8 cellular contexts compared by ENCODE assay signal in the genomic region with DNA sequence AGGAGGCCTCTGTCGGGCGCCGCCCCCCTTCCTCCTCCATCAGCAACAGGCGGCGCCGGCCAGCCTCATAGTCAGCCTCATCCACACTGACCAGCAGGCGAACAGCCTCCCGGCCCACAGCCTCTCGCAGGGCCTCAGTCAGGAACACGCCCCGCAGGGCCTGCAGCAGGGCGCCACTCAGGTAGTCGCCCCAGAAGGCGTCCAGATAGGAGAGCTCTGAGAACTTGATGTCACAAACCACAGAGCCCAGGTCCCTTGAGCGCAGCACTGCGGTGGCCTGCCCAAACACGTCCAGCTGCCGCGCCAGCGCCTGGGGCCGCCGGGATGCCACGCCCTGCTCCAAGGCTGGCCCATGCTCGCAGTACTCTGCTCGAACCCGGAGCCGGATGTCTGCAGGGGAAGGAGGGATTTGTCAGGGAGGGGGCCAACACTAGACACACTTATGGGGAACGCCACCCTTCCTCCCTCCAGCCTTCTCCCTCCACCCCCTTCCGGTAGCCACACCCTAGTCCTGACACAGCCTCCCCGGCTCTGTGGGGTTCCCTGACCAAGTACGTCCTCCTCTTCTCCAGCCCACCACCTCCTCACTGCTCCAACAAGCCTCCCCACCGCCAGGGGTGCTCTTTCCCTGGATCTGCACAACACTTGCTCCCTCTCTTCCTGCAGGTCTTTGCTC. TPM values are rescaled to one million over a fixed set of nuclear protein-coding genes. Genes with fewer than 3 reads are reported as not detected.
DNase-seq lines count a peak whose midpoint lies in the region; ATAC-seq, FAIRE-seq and TF ChIP-seq lines count a peak whose summit lies in the region.

No MANE protein-coding gene starts in this region.

- no peak for TF ChIP-seq CTCF in D721Med (IDR thresholded peaks at IDR 0.05; ENCODE audit: insufficient read depth, missing control alignments)

- no peak overlapping the region for H2AK5ac ChIP-seq in mesenchymal stem cell (ENCODE audit: low read length, severe bottlenecking)

- no peak overlapping the region for H3K4me2 ChIP-seq in mesenchymal stem cell (ENCODE audit: low read length, poor library complexity, severe bottlenecking)

- peak overlapping the region; percentile 70 for H3K4me3 Mint-ChIP-seq in activated naive CD4-positive, alpha-beta T cell treated with anti-CD3 and anti-CD28 coated beads, Interleukin-2, amount 10 ng/mL, durations not matched to agents 7 days and 5 days

- peak overlapping the region; percentile 20 for H2BK15ac ChIP-seq in mesenchymal stem cell (ENCODE audit: low read depth, poor library complexity, severe bottlenecking)

- no peak overlapping the region for H2BK12ac ChIP-seq in mesenchymal stem cell (ENCODE audit: low read length in 2 of 2)

- H3K27ac Mint-ChIP-seq in activated naive CD4-positive, alpha-beta T cell treated with anti-CD3 and anti-CD28 coated beads, Interleukin-2, amount 10 ng/mL, durations not matched to agents 7 days and 5 days, result peak overlapping the region; percentile 95

- H2AFZ ChIP-seq in mesenchymal stem cell (ENCODE audit: low read depth, low read length), result no peak overlapping the region

- no peak overlapping the region for H3K23ac ChIP-seq in mesenchymal stem cell (ENCODE audit: low read length in 2 of 2)

- no peak for FAIRE-seq in D721Med (lab: Jason Lieb, UNC)

- no peak overlapping the region for H3K14ac ChIP-seq in mesenchymal stem cell (ENCODE audit: low read length in 2 of 2)

- H3K27ac ChIP-seq in mesenchymal stem cell (ENCODE audit: low read length, poor library complexity, severe bottlenecking) (no peak overlapping the region), SJCRH30 (no peak overlapping the region)

- ATAC-seq in GM21737 (IDR thresholded peaks at IDR 0.05; ENCODE audit: unreplicated experiment), result peak; percentile 32

- peaks cover 17% of the 10 kb centered on the region for H3K4me1 ChIP-seq in mesenchymal stem cell (ENCODE audit: control insufficient read depth, insufficient read depth, low read depth, low read length)
- no peaks in the 10 kb centered on the region for H3K4me1 ChIP-seq in SJCRH30

- H3K4me1 Mint-ChIP-seq in activated naive CD4-positive, alpha-beta T cell treated with anti-CD3 and anti-CD28 coated beads, Interleukin-2, amount 10 ng/mL, durations not matched to agents 7 days and 5 days, result peaks cover 85% of the 10 kb centered on the region

- H3K9ac ChIP-seq in mesenchymal stem cell (ENCODE audit: low read length), result no peak overlapping the region

- H3K9me3 ChIP-seq in mesenchymal stem cell (ENCODE audit: control insufficient read depth, low read length), result no peaks in the 10 kb centered on the region
- no peaks in the 10 kb centered on the region for H3K9me3 ChIP-seq in SJCRH30 (replicated peaks)

- no peaks in the 10 kb centered on the region for H3K9me3 Mint-ChIP-seq in activated naive CD4-positive, alpha-beta T cell treated with anti-CD3 and anti-CD28 coated beads, Interleukin-2, amount 10 ng/mL, durations not matched to agents 7 days and 5 days

- WGBS in mesenchymal stem cell, result 93% methylated on average over 32 of the region's 32 CpGs

- peaks cover 67% of the 10 kb centered on the region for H3K36me3 Mint-ChIP-seq in activated naive CD4-positive, alpha-beta T cell treated with anti-CD3 and anti-CD28 coated beads, Interleukin-2, amount 10 ng/mL, durations not matched to agents 7 days and 5 days

- no peak overlapping the region for H3K4ac ChIP-seq in mesenchymal stem cell (ENCODE audit: low read depth in 1 of 2, low read length in 2 of 2)

- no peak overlapping the region for H2BK120ac ChIP-seq in mesenchymal stem cell (ENCODE audit: low read depth, low read length)

- H3K18ac ChIP-seq in mesenchymal stem cell (ENCODE audit: low read depth in 1 of 2, low read length in 2 of 2), result no peak overlapping the region

- H3K4me3 ChIP-seq in mesenchymal stem cell (ENCODE audit: insufficient read depth in 1 of 2, low read depth in 1 of 2, low read length in 2 of 2), result no peak overlapping the region
- no peak overlapping the region for H3K4me3 ChIP-seq in SJCRH30

- H3K36me3 ChIP-seq in mesenchymal stem cell (ENCODE audit: control insufficient read depth in 1 of 2, insufficient read depth in 2 of 2, low read depth in 1 of 2, low read length in 2 of 2) (peaks cover 77 to 79% of the 10 kb centered on the region in 2 experiments), SJCRH30 (peaks cover 6% of the 10 kb centered on the region; the same call in 1 of the 2 replicates)

- no peaks in the 10 kb centered on the region for H3K27me3 Mint-ChIP-seq in activated naive CD4-positive, alpha-beta T cell treated with anti-CD3 and anti-CD28 coated beads, Interleukin-2, amount 10 ng/mL, durations not matched to agents 7 days and 5 days

- H4K8ac ChIP-seq in mesenchymal stem cell (ENCODE audit: low read length), result no peak overlapping the region

- CTCF ChIA-PET in activated naive CD4-positive, alpha-beta T cell treated with anti-CD3 and anti-CD28 coated beads, Interleukin-2, amount 10 ng/mL, durations not matched to agents 7 days and 5 days (lab: Charles Lee), result interaction anchor here (1.1 to 3.7 kb wide), 9 partner anchors 14 to 201 kb away, joined by 3 to 34 read pairs (median 4); no protein-coding TSS in a partner anchor

- H3K79me1 ChIP-seq in mesenchymal stem cell (replicated peaks; ENCODE audit: low read length, poor library complexity, severe bottlenecking), result peaks cover 50% of the 10 kb centered on the region

- no peak overlapping the region for H2BK5ac ChIP-seq in mesenchymal stem cell (ENCODE audit: low read depth, low read length, poor library complexity, severe bottlenecking)

- peak; percentile 18 for TF ChIP-seq POLR2A in GM10847 (IDR thresholded peaks at IDR 0.05; ENCODE audit: extremely low read depth, insufficient read length)

- DNase-seq in NOMO-1 treated with dmso at 0.1 percent for 144 hours (lab: John Stamatoyannopoulos, UW; ENCODE audit: unreplicated experiment) (peak; percentile 98), mesenchymal stem cell (no peak), D721Med (ENCODE audit: insufficient read length, low spot score) (no peak), SJCRH30 (no peak), kidney glomerular epithelial cell (lab: John Stamatoyannopoulos, UW) (no peak)
- peak; percentile 91 for DNase-seq in activated naive CD4-positive, alpha-beta T cell treated with anti-CD3 and anti-CD28 coated beads, Interleukin-2, amount 10 ng/mL, durations not matched to agents 7 days and 5 days

- H4K91ac ChIP-seq in mesenchymal stem cell (ENCODE audit: low read length), result no peak overlapping the region

- H3K27me3 ChIP-seq in mesenchymal stem cell (ENCODE audit: control insufficient read depth in 1 of 2, insufficient read depth in 1 of 2, low read length in 2 of 2), result no peaks in the 10 kb centered on the region
- H3K27me3 ChIP-seq in SJCRH30, result no peaks in the 10 kb centered on the region

RNA-seq across cellular contexts. Expression of a gene that starts 17.9 kb away (rescaled TPM):
- 17.2 TPM for polyA plus RNA-seq in mesenchymal stem cell (2013, experiment 1 of 2)
- polyA plus RNA-seq in mesenchymal stem cell (2013, experiment 2 of 2), result 17.0 TPM
- total RNA-seq in SJCRH30 (2014; rRNA removed; shearing (Covaris generic)), result 16.2 and 18.0 TPM in 2 replicates

RNA-seq across cellular contexts. Expression of a gene that starts 20.5 kb away (rescaled TPM):
- polyA plus RNA-seq in mesenchymal stem cell (2013, experiment 1 of 2), result 6.4 TPM
- polyA plus RNA-seq in mesenchymal stem cell (2013, experiment 2 of 2), result 6.4 TPM
- total RNA-seq in SJCRH30 (2014; rRNA removed; shearing (Covaris generic)), result 9.2 and 10.7 TPM in 2 replicates

RNA-seq across cellular contexts. Expression of a gene that starts 42.8 kb away (rescaled TPM):
- 60.9 TPM for polyA plus RNA-seq in mesenchymal stem cell (2013, experiment 1 of 2)
- 57.5 TPM for polyA plus RNA-seq in mesenchymal stem cell (2013, experiment 2 of 2)
- 34.9 and 37.1 TPM in 2 replicates for total RNA-seq in SJCRH30 (2014; rRNA removed; shearing (Covaris generic))

RNA-seq across cellular contexts. Expression of a gene that starts 55.4 kb away (rescaled TPM):
- polyA plus RNA-seq in mesenchymal stem cell (2013, experiment 1 of 2), result 57.9 TPM
- 59.6 TPM for polyA plus RNA-seq in mesenchymal stem cell (2013, experiment 2 of 2)
- total RNA-seq in SJCRH30 (2014; rRNA removed; shearing (Covaris generic)), result 35.1 and 37.7 TPM in 2 replicates

Comparison
In these comparisons a context has a peak if more than half of its experiments do, and no peak if none do; other contexts are left out.
1. DNase-seq: peak in NOMO-1 treated with dmso at 0.1 percent for 144 hours (single experiment) and activated naive CD4-positive, alpha-beta T cell treated with anti-CD3 and anti-CD28 coated beads, Interleukin-2, amount 10 ng/mL, durations not matched to agents 7 days and 5 days (single experiment); none in mesenchymal stem cell (single experiment), D721Med (single experiment), SJCRH30 (0 of 2) and kidney glomerular epithelial cell (single experiment).